In the genomic region with DNA sequence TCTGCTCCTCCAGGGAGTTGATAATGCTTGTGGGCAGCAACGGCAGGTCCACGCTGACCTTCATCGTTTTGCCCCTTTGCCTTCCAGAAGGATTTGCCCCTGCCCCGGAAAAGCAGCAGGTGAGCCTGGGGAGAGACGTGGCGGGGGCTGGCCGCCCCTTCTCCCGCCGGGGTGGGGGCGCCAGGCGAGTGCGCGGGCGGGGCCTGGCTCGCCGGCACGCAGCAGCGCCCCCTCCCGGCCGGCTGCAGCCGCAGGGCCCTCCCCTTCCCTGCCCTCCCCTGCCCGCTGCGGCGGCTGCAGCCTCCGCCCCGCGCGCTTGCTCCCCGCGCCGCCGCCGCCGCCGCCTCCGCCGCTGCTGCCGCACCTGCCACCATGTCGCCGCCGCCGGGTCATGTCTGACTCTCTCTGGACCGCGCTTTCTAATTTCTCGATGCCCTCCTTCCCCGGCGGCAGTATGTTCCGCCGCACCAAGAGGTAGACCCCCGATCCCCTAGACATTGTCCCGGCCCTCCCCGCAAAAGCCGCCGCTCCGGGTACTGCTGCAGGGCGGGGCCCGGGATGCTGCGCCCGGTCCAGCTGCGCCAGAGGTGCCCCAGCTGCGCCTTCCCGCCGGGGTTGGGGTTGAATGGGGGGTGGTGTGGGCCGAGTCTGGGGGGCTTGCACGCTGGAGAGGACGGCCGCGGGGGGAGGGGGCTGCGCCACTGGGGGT, we compare ENCODE assay signal across 8 cellular contexts. TPM values are rescaled to one million over a fixed set of nuclear protein-coding genes. Genes with fewer than 3 reads are reported as not detected.
DNase-seq lines count a peak whose midpoint lies in the region; ATAC-seq and TF ChIP-seq lines count a peak whose summit lies in the region.

A gene (plus strand): TSS at position 334 of the 709 bp plus-strand sequence. CDS start 58 bp downstream, at position 392.

- H4K20me1 ChIP-seq in HCT116 (ENCODE audit: insufficient read depth): no peaks in the 10 kb centered on the region
- H4K20me1 ChIP-seq in OCI-LY3 (ENCODE audit: insufficient read depth, low read length): 0 out of 2 replicates have a peak, but pooled peaks cover 6% of the 10 kb centered on the region

- H3K9ac ChIP-seq in HCT116 (ENCODE audit: low read length) (peak within 1 kb of the TSS; percentile 88), OCI-LY3 (ENCODE audit: low read length) (peak within 1 kb of the TSS; percentile 76)

- H3K27me3 ChIP-seq in BE2C: no peaks in the 10 kb centered on the region
- no peaks in the 10 kb centered on the region for H3K27me3 ChIP-seq in HCT116 (ENCODE audit: insufficient read depth, low read length)
- peaks cover 12% of the 10 kb centered on the region for H3K27me3 ChIP-seq in OCI-LY3 (ENCODE audit: low read depth, low read length)
- H3K27me3 ChIP-seq in cardiac muscle cell: peaks cover 42% of the 10 kb centered on the region

- POLR2A ChIA-PET in HCT116 (lab: Charles Lee): no interaction called here

- CTCF ChIA-PET in HCT116 (lab: Charles Lee): interaction anchor here (1.0 kb wide), 1 partner anchor 10 kb away, joined by 3 read pairs; no protein-coding TSS in a partner anchor
- CTCF ChIA-PET in activated naive CD4-positive, alpha-beta T cell treated with anti-CD3 and anti-CD28 coated beads, Interleukin-2, amount 10 ng/mL, durations not matched to agents 7 days and 5 days (lab: Charles Lee): interaction anchor here (0.6 kb wide), 1 partner anchor 70 kb away, joined by 3 read pairs; no protein-coding TSS in a partner anchor

- peaks cover 37% of the 10 kb centered on the region for H3K4me1 Mint-ChIP-seq in activated naive CD4-positive, alpha-beta T cell treated with anti-CD3 and anti-CD28 coated beads, Interleukin-2, amount 10 ng/mL, durations not matched to agents 7 days and 5 days

- no peak within 1 kb of the TSS for H3K27ac Mint-ChIP-seq in activated naive CD4-positive, alpha-beta T cell treated with anti-CD3 and anti-CD28 coated beads, Interleukin-2, amount 10 ng/mL, durations not matched to agents 7 days and 5 days

- intact Hi-C loops in HCT116 (cut with micrococcal nuclease): loop anchor here (5.0 kb wide), 2 partner anchors 36 to 121 kb away; a partner anchor contains a TSS

- ATAC-seq in HCT116 (peak; percentile 50), GM19023 (IDR thresholded peaks at IDR 0.05; ENCODE audit: unreplicated experiment) (no peak)

- H3K27me3 Mint-ChIP-seq in activated naive CD4-positive, alpha-beta T cell treated with anti-CD3 and anti-CD28 coated beads, Interleukin-2, amount 10 ng/mL, durations not matched to agents 7 days and 5 days: peaks cover 98% of the 10 kb centered on the region

- peaks cover 16% of the 10 kb centered on the region for H3K4me1 ChIP-seq in BE2C
- H3K4me1 ChIP-seq in HCT116 (ENCODE audit: control insufficient read depth in 1 of 2, insufficient read depth in 2 of 2, low read length in 2 of 2): peaks cover 39 to 67% of the 10 kb centered on the region in 2 experiments
- H3K4me1 ChIP-seq in OCI-LY3 (ENCODE audit: low read length): peaks cover 21% of the 10 kb centered on the region
- H3K4me1 ChIP-seq in cardiac muscle cell (ENCODE audit: low read depth): no peaks in the 10 kb centered on the region

- TF ChIP-seq POLR2A in HCT116 (IDR thresholded peaks at IDR 0.05; ENCODE audit: borderline replicate concordance, extremely low read depth, insufficient read depth, insufficient read length): no peak

- H3K27ac ChIP-seq in HCT116 (ENCODE audit: low read depth, low read length): peak within 1 kb of the TSS; percentile 69
- no peak within 1 kb of the TSS for H3K27ac ChIP-seq in OCI-LY3 (ENCODE audit: low read length)
- H3K27ac ChIP-seq in cardiac muscle cell: no peak within 1 kb of the TSS

- TF ChIP-seq CTCF in BE2C (IDR thresholded peaks at IDR 0.05; ENCODE audit: low read depth, low read length) (peak; percentile 28), HCT116 (IDR thresholded peaks at IDR 0.05 in 2 of 3, conservative IDR thresholded peaks at IDR 0.05 in 1 of 3; ENCODE audit: borderline replicate concordance in 1 of 3, insufficient read depth in 1 of 3, low read depth in 2 of 3, low read length in 2 of 3) (peak in 2 of 3 experiments; percentile 45 to 53; a peak in 4 of 6 replicates), OCI-LY3 (IDR thresholded peaks at IDR 0.05; ENCODE audit: low read depth, low read length) (peak; percentile 52), cardiac muscle cell (IDR thresholded peaks at IDR 0.05; ENCODE audit: low read depth, low read length) (no peak), retinal pigment epithelial cell (conservative IDR thresholded peaks at IDR 0.05; ENCODE audit: low read depth, low read length) (peak; percentile 33)

- H3K4me3 ChIP-seq in BE2C (ENCODE audit: low read depth, low read length) (peak within 1 kb of the TSS; percentile 79), HCT116 (replicated peaks in 1 of 2; ENCODE audit: low read depth in 1 of 2, low read length in 2 of 2) (peak within 1 kb of the TSS; percentile 61 to 88), OCI-LY3 (ENCODE audit: low read length) (peak within 1 kb of the TSS; percentile 92), cardiac muscle cell (peak within 1 kb of the TSS; percentile 75), retinal pigment epithelial cell (ENCODE audit: low read length) (peak within 1 kb of the TSS; percentile 63)

- no TSS peak for BruUV-seq in HCT116 (replicated peaks; lab: Mats Ljungman, UMichigan)

- peak; percentile 85 for DNase-seq in BE2C
- no peak for DNase-seq in HCT116 (ENCODE audit: low read depth, low spot score)
- DNase-seq in activated naive CD4-positive, alpha-beta T cell treated with anti-CD3 and anti-CD28 coated beads, Interleukin-2, amount 10 ng/mL, durations not matched to agents 7 days and 5 days: peak; percentile 69
- DNase-seq in cardiac muscle cell (ENCODE audit: low read depth in 1 of 2, low spot score in 1 of 2): peak; percentile 27 to 86
- no peak for DNase-seq in retinal pigment epithelial cell (ENCODE audit: low read depth)
- no peak for DNase-seq in NK-92 treated with Interleukin-12 subunit alpha and Interleukin-12 subunit beta, amount 100 ng/mL, for 24 hours (lab: John Stamatoyannopoulos, UW)

- H3K36me3 Mint-ChIP-seq in activated naive CD4-positive, alpha-beta T cell treated with anti-CD3 and anti-CD28 coated beads, Interleukin-2, amount 10 ng/mL, durations not matched to agents 7 days and 5 days: no peaks in the 10 kb centered on the region

- H3K4me2 ChIP-seq in HCT116 (ENCODE audit: low read length) (peak within 1 kb of the TSS; percentile 91), OCI-LY3 (ENCODE audit: low read length) (peak within 1 kb of the TSS; percentile 80)

- RAD21 ChIA-PET in HCT116 (lab: Charles Lee; ENCODE audit: low non-redundant PET in 1 of 2, low total read pairs in 2 of 2, uncharacterized antibody in 2 of 2, unreplicated experiment in 2 of 2): interaction anchor here in 1 of 2 experiments (0.7 kb wide), 1 partner anchor 170 kb away, joined by 7 read pairs; no protein-coding TSS in a partner anchor

- H2AFZ ChIP-seq in HCT116 (ENCODE audit: low read depth, low read length, poor library complexity, severe bottlenecking): no peak within 1 kb of the TSS
- peak within 1 kb of the TSS; percentile 77 for H2AFZ ChIP-seq in OCI-LY3 (ENCODE audit: low read depth, low read length)

- H3K9me3 Mint-ChIP-seq in activated naive CD4-positive, alpha-beta T cell treated with anti-CD3 and anti-CD28 coated beads, Interleukin-2, amount 10 ng/mL, durations not matched to agents 7 days and 5 days: no peaks in the 10 kb centered on the region

- peaks cover 5% of the 10 kb centered on the region; the same call in 1 of the 2 replicates for H3K36me3 ChIP-seq in BE2C
- H3K36me3 ChIP-seq in HCT116 (ENCODE audit: control insufficient read depth in 1 of 2, insufficient read depth in 2 of 2, low read length in 2 of 2): peaks cover under 1 to 3% of the 10 kb centered on the region in 2 experiments; a peak in 1 of 4 replicates
- H3K36me3 ChIP-seq in OCI-LY3 (replicated peaks; ENCODE audit: low read depth, low read length): peaks cover 10% of the 10 kb centered on the region
- H3K36me3 ChIP-seq in cardiac muscle cell: no peaks in the 10 kb centered on the region

- no peak for TF ChIP-seq RAD21 in HCT116 (IDR thresholded peaks at IDR 0.05; ENCODE audit: low read depth)

- H3K79me2 ChIP-seq in HCT116 (ENCODE audit: insufficient read depth, low read length) (peaks cover 35% of the 10 kb centered on the region; the same call in 1 of the 2 replicates), OCI-LY3 (ENCODE audit: low read length) (peaks cover 3% of the 10 kb centered on the region; the same call in 1 of the 2 replicates)

- no peaks in the 10 kb centered on the region for H3K9me2 ChIP-seq in HCT116 (ENCODE audit: insufficient read depth)

- H3K4me3 Mint-ChIP-seq in activated naive CD4-positive, alpha-beta T cell treated with anti-CD3 and anti-CD28 coated beads, Interleukin-2, amount 10 ng/mL, durations not matched to agents 7 days and 5 days: peak within 1 kb of the TSS; percentile 50

- no peaks in the 10 kb centered on the region for H3K9me3 ChIP-seq in BE2C
- H3K9me3 ChIP-seq in HCT116 (ENCODE audit: control insufficient read depth in 1 of 2, insufficient read depth in 1 of 2, low read depth in 1 of 2, low read length in 2 of 2): no peaks in the 10 kb centered on the region
- H3K9me3 ChIP-seq in OCI-LY3 (ENCODE audit: insufficient read depth, low read length): no peaks in the 10 kb centered on the region
- no peaks in the 10 kb centered on the region for H3K9me3 ChIP-seq in cardiac muscle cell (ENCODE audit: low read depth)

TF ChIP-seq in HCT116, 20 proteins besides CTCF, POLR2A, EP300 and RAD21 (continues in another document):
- TF ChIP-seq EZH2 (IDR thresholded peaks at IDR 0.05) (no peak), ZNF274 (IDR thresholded peaks at IDR 0.05; ENCODE audit: low read depth, low read length) (no peak)
- TF ChIP-seq, protein P1, sequence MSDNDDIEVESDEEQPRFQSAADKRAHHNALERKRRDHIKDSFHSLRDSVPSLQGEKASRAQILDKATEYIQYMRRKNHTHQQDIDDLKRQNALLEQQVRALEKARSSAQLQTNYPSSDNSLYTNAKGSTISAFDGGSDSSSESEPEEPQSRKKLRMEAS (IDR thresholded peaks at IDR 0.05): no peak

RNA-seq across cellular contexts. Expression of the gene that starts here (rescaled TPM):
- polyA plus RNA-seq in BE2C (2012; ENCODE audit: insufficient read depth, insufficient read length, low read depth): 66.7 TPM
- total RNA-seq in HCT116 (2021; ENCODE audit: unreplicated experiment) (28.9 TPM), cardiac muscle cell (3.7 and 7.9 TPM in 2 replicates)
- polyA plus RNA-seq in HCT116 (2012): 30.8 and 32.0 TPM in 2 replicates
- 3.9 and 10.9 TPM in 2 replicates for polyA plus RNA-seq in cardiac muscle cell

Comparison
In these comparisons a context has a peak if more than half of its experiments do, and no peak if none do; other contexts are left out.
1. DNase-seq: peak in BE2C (single experiment), activated naive CD4-positive, alpha-beta T cell treated with anti-CD3 and anti-CD28 coated beads, Interleukin-2, amount 10 ng/mL, durations not matched to agents 7 days and 5 days (single experiment) and cardiac muscle cell (2 of 2); none in HCT116 (single experiment), retinal pigment epithelial cell (single experiment) and NK-92 treated with Interleukin-12 subunit alpha and Interleukin-12 subunit beta, amount 100 ng/mL, for 24 hours (single experiment).
2. Peak in every context shown above with its lines, with median percentiles within 50 percentile points of each other: H3K4me3 ChIP-seq.